In genomic region chr2:191362841-191363240, GRCh38 we compare ENCODE assay signal across 19 cellular contexts.
DNase-seq lines count a peak whose midpoint lies in the region; ATAC-seq and TF ChIP-seq lines count a peak whose summit lies in the region.
"Had no signal": no experiment of that assay in that cellular context is flagged by ENCODE, and none has a peak within 500 bp of the region (broad histone marks: within the 10 kb centered on the region; RNA-seq: fewer than 3 reads in every experiment).

No MANE protein-coding gene starts in this region.

- intact Hi-C loops in IMR-90 (cut with micrococcal nuclease), result no loop called here
- intact Hi-C loops in upper lobe of right lung (cut with DNase I), result no loop called here

- peaks cover 31% of the 10 kb centered on the region for H3K9me1 ChIP-seq in IMR-90 (ENCODE audit: insufficient read depth, low read length)

- H3K4me3 ChIP-seq in IMR-90 (ENCODE audit: insufficient read depth, low read depth, low read length) (no peak overlapping the region; the same call in 1 of the 2 replicates), upper lobe of right lung (no peak overlapping the region), tibial nerve (no peak overlapping the region)
- H3K4me3 ChIP-seq: BLaER1, GM12878, HAP-1 had no signal

- peak overlapping the region; percentile 92 for H3K56ac ChIP-seq in IMR-90 (ENCODE audit: extremely low read depth, insufficient read depth, low read length)

- 0 out of 2 replicates have a peak overlapping the region, but pooled peaks have one; percentile 55 for H3K14ac ChIP-seq in IMR-90 (replicated peaks; ENCODE audit: low read depth, low read length)

- no CpG with 5 or more reads among the region's 2 CpGs for WGBS in IMR-90 (ENCODE audit: extremely low coverage in 2 of 2, insufficient read length in 1 of 2), 2 experiments
- 83% methylated on average over 2 of the region's 2 CpGs for WGBS in tibial nerve, 2 donors

- H3K4me1 ChIP-seq in IMR-90 (ENCODE audit: control insufficient read depth, insufficient read depth, low read length), result peaks cover 33% of the 10 kb centered on the region
- H3K4me1 ChIP-seq in upper lobe of right lung, result peaks cover 13% of the 10 kb centered on the region
- H3K4me1 ChIP-seq in tibial nerve, result peaks cover 0 to 16% (median 0%) of the 10 kb centered on the region in 4 donors
- H3K4me1 ChIP-seq: BLaER1, Caco-2, HAP-1 had no signal

- peaks cover 10% of the 10 kb centered on the region for H3K36me3 Mint-ChIP-seq in chondrocyte (ENCODE audit: low read depth)
- H3K36me3 Mint-ChIP-seq in nephron (ENCODE audit: low read depth), result peaks cover 48% of the 10 kb centered on the region
- H3K36me3 Mint-ChIP-seq: CD4-positive, CD25-positive, alpha-beta regulatory T cell; CD8-positive, alpha-beta T cell had no signal

- dilution Hi-C loops in IMR-90 (cut with HindIII; ENCODE audit: low sequenced_read_pairs, unreplicated experiment), result no loop called here

- no peaks in the 10 kb centered on the region for H3K27me3 Mint-ChIP-seq in chondrocyte (ENCODE audit: low read depth)
- H3K27me3 Mint-ChIP-seq in nephron (ENCODE audit: low read depth), result no peaks in the 10 kb centered on the region
- H3K27me3 Mint-ChIP-seq: B cell had no signal

- BruUV-seq in IMR-90 (replicated peaks; lab: Mats Ljungman, UMichigan), result no TSS peak

- peak overlapping the region; percentile 13 for H3K23ac ChIP-seq in IMR-90 (ENCODE audit: low read depth, low read length)

- TF ChIP-seq CTCF in IMR-90 (conservative IDR thresholded peaks at IDR 0.05; ENCODE audit: low read depth, low read length), result no peak
- TF ChIP-seq CTCF in chondrocyte (IDR thresholded peaks at IDR 0.05), result no peak
- no peak for TF ChIP-seq CTCF in nephron (IDR thresholded peaks at IDR 0.05; ENCODE audit: unreplicated experiment in 3 of 3)
- TF ChIP-seq CTCF in upper lobe of right lung (IDR thresholded peaks at IDR 0.05), result no peak
- TF ChIP-seq CTCF in tibial nerve (IDR thresholded peaks at IDR 0.05), result no peak

- H3K27ac Mint-ChIP-seq in chondrocyte (ENCODE audit: unreplicated experiment), result peak overlapping the region; percentile 82
- peak overlapping the region in 2 of 3 experiments; percentile 10 to 52 for H3K27ac Mint-ChIP-seq in nephron
- H3K27ac Mint-ChIP-seq: B cell; CD4-positive, CD25-positive, alpha-beta regulatory T cell; CD8-positive, alpha-beta T cell had no signal

- H3K4me1 Mint-ChIP-seq in chondrocyte (ENCODE audit: low read depth) (peaks cover 82% of the 10 kb centered on the region), nephron (peaks cover 24% of the 10 kb centered on the region)
- H3K4me1 Mint-ChIP-seq: B cell; CD4-positive, CD25-positive, alpha-beta regulatory T cell had no signal

- peak overlapping the region; percentile 27; the same call in 2 of the 3 replicates for H2BK15ac ChIP-seq in IMR-90 (ENCODE audit: low read depth, low read length)

- H2BK5ac ChIP-seq in IMR-90 (ENCODE audit: low read depth, low read length, poor library complexity, severe bottlenecking), result peak overlapping the region; percentile 93

- DNase-seq in IMR-90, result peak; percentile 84
- no peak for DNase-seq in chondrocyte (ENCODE audit: low spot score)
- no peak for DNase-seq in upper lobe of right lung
- DNase-seq in tibial nerve (ENCODE audit: low spot score in 2 of 2), result no peak
- DNase-seq in germinal center (ENCODE audit: low spot score), result no peak
- DNase-seq: Caco-2; CD4-positive, CD25-positive, alpha-beta regulatory T cell; CD8-positive, alpha-beta T cell; DMS153; DND-41; GOT3 had no signal

- no peak overlapping the region for H3K9ac ChIP-seq in IMR-90 (ENCODE audit: low read depth, low read length)
- H3K9ac ChIP-seq: BLaER1 had no signal

- in situ Hi-C loops in IMR-90 (cut with MboI; ENCODE audit: low sequenced_read_pairs), result no loop called here

- peak overlapping the region; percentile 69; the same call in 1 of the 2 replicates for H3K4me2 ChIP-seq in IMR-90 (ENCODE audit: low read depth, low read length)
- H3K4me2 ChIP-seq: BLaER1 had no signal

- peak overlapping the region; percentile 67; the same call in 1 of the 2 replicates for H3K4ac ChIP-seq in IMR-90 (ENCODE audit: low read depth, low read length)

- TF ChIP-seq EP300 in tibial nerve (IDR thresholded peaks at IDR 0.05), result no peak

- TF ChIP-seq POLR2A in IMR-90 (IDR thresholded peaks at IDR 0.05; ENCODE audit: low read depth, low read length) (no peak), tibial nerve (IDR thresholded peaks at IDR 0.05) (no peak)

- no peak overlapping the region for H2AFZ ChIP-seq in IMR-90 (replicated peaks; ENCODE audit: low read length, poor library complexity)

- POLR2A ChIA-PET in IMR-90 (lab: Charles Lee; ENCODE audit: unreplicated experiment), result no interaction called here

- TF ChIP-seq RAD21 in IMR-90 (IDR thresholded peaks at IDR 0.05; ENCODE audit: low read length), result no peak

- peak overlapping the region; percentile 89; the same call in 1 of the 2 replicates for H2BK120ac ChIP-seq in IMR-90 (ENCODE audit: low read depth, low read length)

- H3K9me3 ChIP-seq in IMR-90 (ENCODE audit: control insufficient read depth, insufficient read depth, low read length) (no peaks in the 10 kb centered on the region), upper lobe of right lung (no peaks in the 10 kb centered on the region), tibial nerve (no peaks in the 10 kb centered on the region)
- H3K9me3 ChIP-seq: BLaER1, Caco-2, HAP-1 had no signal

- peak overlapping the region; percentile 80; the same call in 1 of the 2 replicates for H3K18ac ChIP-seq in IMR-90 (ENCODE audit: low read depth, low read length)

- peak overlapping the region; percentile 67; the same call in 1 of the 2 replicates for H2BK20ac ChIP-seq in IMR-90 (ENCODE audit: low read depth, low read length)

- peaks cover 38 to 63% of the 10 kb centered on the region in 2 experiments for H3K79me1 ChIP-seq in IMR-90 (ENCODE audit: low read depth in 1 of 2, low read length in 2 of 2)

- peak overlapping the region; percentile 35 to 69; a peak in 2 of 4 replicates for H4K8ac ChIP-seq in IMR-90 (ENCODE audit: low read depth in 2 of 2, low read length in 2 of 2)

- no peak overlapping the region for H2AK5ac ChIP-seq in IMR-90 (ENCODE audit: low read depth, low read length)

- H3K9me3 Mint-ChIP-seq in chondrocyte (ENCODE audit: low read depth) (no peaks in the 10 kb centered on the region), nephron (no peaks in the 10 kb centered on the region)
- H3K9me3 Mint-ChIP-seq: CD4-positive, CD25-positive, alpha-beta regulatory T cell; CD8-positive, alpha-beta T cell had no signal

- CTCF ChIA-PET in IMR-90 (lab: Yijun Ruan, JAX), result interaction anchor here (1.1 to 1.5 kb wide), 2 partner anchors 8 to 29 kb away, joined by 3 read pairs; no protein-coding TSS in a partner anchor

- H3K27me3 ChIP-seq in IMR-90 (ENCODE audit: control insufficient read depth, insufficient read depth, low read length) (no peaks in the 10 kb centered on the region), upper lobe of right lung (no peaks in the 10 kb centered on the region), tibial nerve (no peaks in the 10 kb centered on the region)
- H3K27me3 ChIP-seq: BLaER1 had no signal

- peaks cover 4% of the 10 kb centered on the region; the same call in 1 of the 2 replicates for H4K20me1 ChIP-seq in IMR-90 (ENCODE audit: insufficient read depth, low read length)

- no peak overlapping the region for H4K5ac ChIP-seq in IMR-90 (ENCODE audit: low read depth, low read length)

- H3K4me3 Mint-ChIP-seq in chondrocyte (ENCODE audit: unreplicated experiment), result no peak overlapping the region
- no peak overlapping the region for H3K4me3 Mint-ChIP-seq in nephron
- H3K4me3 Mint-ChIP-seq: B cell; CD4-positive, CD25-positive, alpha-beta regulatory T cell; CD8-positive, alpha-beta T cell had no signal

- H3K27ac ChIP-seq in IMR-90 (ENCODE audit: insufficient read depth, low read length) (peak overlapping the region; percentile 98; the same call in 1 of the 2 replicates), upper lobe of right lung (peak overlapping the region; percentile 1), tibial nerve (no peak overlapping the region)
- H3K27ac ChIP-seq: BLaER1, C4-2B had no signal

- H3K36me3 ChIP-seq in IMR-90 (ENCODE audit: control insufficient read depth, insufficient read depth, low read length) (peaks cover 38% of the 10 kb centered on the region), upper lobe of right lung (peaks cover 45% of the 10 kb centered on the region), tibial nerve (peaks cover 0 to 5% (median 0%) of the 10 kb centered on the region in 3 donors)
- H3K36me3 ChIP-seq: HAP-1 had no signal

- H2AK9ac ChIP-seq in IMR-90 (replicated peaks; ENCODE audit: low read depth, low read length, poor library complexity), result no peak overlapping the region

- ATAC-seq in IMR-90 (ENCODE audit: low read depth), result peak; percentile 70
- ATAC-seq in upper lobe of right lung, result no peak
- ATAC-seq in HG03460 (IDR thresholded peaks at IDR 0.05; ENCODE audit: unreplicated experiment), result no peak
- ATAC-seq in GM18868 (IDR thresholded peaks at IDR 0.05; ENCODE audit: unreplicated experiment), result no peak
- ATAC-seq: CD8-positive, alpha-beta T cell; GM12878 had no signal

- peak overlapping the region; percentile 87; the same call in 1 of the 2 replicates for H4K91ac ChIP-seq in IMR-90 (ENCODE audit: insufficient read depth, low read depth, low read length)

TF ChIP-seq in IMR-90, 13 proteins besides CTCF, POLR2A, EP300 and RAD21:
- TF ChIP-seq RCOR1 (IDR thresholded peaks at IDR 0.05; ENCODE audit: insufficient replicate concordance, low read length) (no peak), MXI1 (IDR thresholded peaks at IDR 0.05; ENCODE audit: borderline replicate concordance, low read depth, low read length) (no peak), CHD1 (IDR thresholded peaks at IDR 0.05; ENCODE audit: low read depth, low read length) (no peak), CEBPB (IDR thresholded peaks at IDR 0.05; ENCODE audit: low read depth, low read length) (no peak), USF2 (IDR thresholded peaks at IDR 0.05; ENCODE audit: low read depth, low read length) (no peak), BHLHE40 (IDR thresholded peaks at IDR 0.05; ENCODE audit: low read depth, low read length) (no peak), SMC3 (IDR thresholded peaks at IDR 0.05; ENCODE audit: low read depth, low read length) (no peak), MAZ (IDR thresholded peaks at IDR 0.05; ENCODE audit: borderline replicate concordance, low read depth, low read length) (no peak), FOS (IDR thresholded peaks at IDR 0.05; ENCODE audit: low read depth, low read length) (no peak)

Comparison
In these comparisons a context has a peak if more than half of its experiments do, and no peak if none do; other contexts are left out.
1. H3K27ac ChIP-seq: peak in IMR-90 (single experiment) and upper lobe of right lung (single experiment); none in tibial nerve (0 of 4).